10 cellular contexts compared by ENCODE assay signal in genomic region chr5:91182763-91183162, GRCh38.
DNase-seq lines count a peak whose midpoint lies in the region; ATAC-seq and TF ChIP-seq lines count a peak whose summit lies in the region.
"Had no signal": no experiment of that assay in that cellular context is flagged by ENCODE, and none has a peak within 500 bp of the region (broad histone marks: within the 10 kb centered on the region; RNA-seq: fewer than 3 reads in every experiment).

No MANE protein-coding gene starts in this region.

- no peaks in the 10 kb centered on the region for H3K27me3 ChIP-seq in neutrophil
- H3K27me3 ChIP-seq in prostate gland (replicated peaks; ENCODE audit: insufficient read depth) = no peaks in the 10 kb centered on the region

- H3K9me3 Mint-ChIP-seq in activated CD4-positive, alpha-beta T cell treated with anti-CD3 and anti-CD28 coated beads for 36 hours (ENCODE audit: low read depth) = no peaks in the 10 kb centered on the region
- H3K9me3 Mint-ChIP-seq: natural killer cell treated with Interleukin-12 subunit alpha and Interleukin-12 subunit beta and Interleukin-15 and Interleukin-18, amount 100 ng/mL, for 72 hours had no signal

- no peaks in the 10 kb centered on the region for H3K9me3 ChIP-seq in neutrophil
- H3K9me3 ChIP-seq in prostate gland = no peaks in the 10 kb centered on the region

- CTCF ChIA-PET in activated CD4-positive, alpha-beta T cell treated with anti-CD3 and anti-CD28 coated beads for 36 hours (lab: Charles Lee) = interaction anchor here (0.6 to 2.0 kb wide), 9 partner anchors 8 to 241 kb away, joined by 3 to 8 read pairs (median 3); no protein-coding TSS in a partner anchor

- no peak for TF ChIP-seq POLR2A in prostate gland (IDR thresholded peaks at IDR 0.05)

- DNase-seq in activated CD4-positive, alpha-beta T cell treated with anti-CD3 and anti-CD28 coated beads for 36 hours = no peak
- DNase-seq in activated CD4-positive, alpha-beta T cell treated with anti-CD3 and anti-CD28 coated beads, Interleukin-2, amount 50 U/mL, for 48 hours = no peak
- DNase-seq in astrocyte of the spinal cord (ENCODE audit: low read depth, low spot score) (no peak), NK-92 (lab: John Stamatoyannopoulos, UW; ENCODE audit: unreplicated experiment) (no peak), prostate gland (ENCODE audit: low spot score) (no peak), NCI-H526 treated with DMSO at 0.1 percent for 48 hours (lab: John Stamatoyannopoulos, UW) (no peak)

- H3K27ac Mint-ChIP-seq in activated CD4-positive, alpha-beta T cell treated with anti-CD3 and anti-CD28 coated beads for 36 hours = no peak overlapping the region
- H3K27ac Mint-ChIP-seq: natural killer cell treated with Interleukin-12 subunit alpha and Interleukin-12 subunit beta and Interleukin-15 and Interleukin-18, amount 100 ng/mL, for 72 hours had no signal

- POLR2A ChIA-PET in activated CD4-positive, alpha-beta T cell treated with anti-CD3 and anti-CD28 coated beads for 36 hours (lab: Charles Lee) = no interaction called here

- TF ChIP-seq CTCF in astrocyte of the spinal cord (IDR thresholded peaks at IDR 0.05; ENCODE audit: low read depth, low read length) (peak; percentile 16), neutrophil (IDR thresholded peaks at IDR 0.05) (peak; percentile 75), prostate gland (IDR thresholded peaks at IDR 0.05) (peak in 1 of 4 experiments; percentile 23)

- in situ Hi-C loops in astrocyte of the spinal cord (cut with HindIII; ENCODE audit: low sequenced_read_pairs) = no loop called here

- H3K27me3 Mint-ChIP-seq in activated CD4-positive, alpha-beta T cell treated with anti-CD3 and anti-CD28 coated beads for 36 hours = peaks cover 12% of the 10 kb centered on the region

- peak; percentile 42 for ATAC-seq in activated CD4-positive, alpha-beta T cell treated with anti-CD3 and anti-CD28 coated beads for 36 hours
- ATAC-seq in HG03280 (IDR thresholded peaks at IDR 0.05; ENCODE audit: unreplicated experiment) = peak; percentile 76

- no peak overlapping the region for H3K4me3 Mint-ChIP-seq in activated CD4-positive, alpha-beta T cell treated with anti-CD3 and anti-CD28 coated beads for 36 hours
- H3K4me3 Mint-ChIP-seq: CD4-positive, CD25-positive, alpha-beta regulatory T cell; natural killer cell treated with Interleukin-12 subunit alpha and Interleukin-12 subunit beta and Interleukin-15 and Interleukin-18, amount 100 ng/mL, for 72 hours had no signal

- H3K4me1 Mint-ChIP-seq in activated CD4-positive, alpha-beta T cell treated with anti-CD3 and anti-CD28 coated beads for 36 hours = peaks cover 20% of the 10 kb centered on the region

- H3K4me3 ChIP-seq in astrocyte of the spinal cord (ENCODE audit: low read depth, low read length) = no peak overlapping the region
- peak overlapping the region; percentile 28 to 52 for H3K4me3 ChIP-seq in neutrophil (ENCODE audit: low read depth in 1 of 2, low read length in 1 of 2)
- no peak overlapping the region for H3K4me3 ChIP-seq in prostate gland

- intact Hi-C loops in activated CD4-positive, alpha-beta T cell treated with anti-CD3 and anti-CD28 coated beads for 36 hours (cut with DNase I, micrococcal nuclease) = no loop called here
- intact Hi-C loops in prostate gland (cut with DNase I) = no loop called here

- H3K36me3 ChIP-seq in neutrophil (no peaks in the 10 kb centered on the region), prostate gland (no peaks in the 10 kb centered on the region)

- WGBS in prostate gland = 59% methylated on average over 4 of the region's 4 CpGs

- H3K27ac ChIP-seq in neutrophil (peak overlapping the region; percentile 97), prostate gland (no peak overlapping the region)

- H3K36me3 Mint-ChIP-seq in activated CD4-positive, alpha-beta T cell treated with anti-CD3 and anti-CD28 coated beads for 36 hours (ENCODE audit: low read depth) = no peaks in the 10 kb centered on the region
- H3K36me3 Mint-ChIP-seq: natural killer cell treated with Interleukin-12 subunit alpha and Interleukin-12 subunit beta and Interleukin-15 and Interleukin-18, amount 100 ng/mL, for 72 hours had no signal

- H3K4me1 ChIP-seq in neutrophil (ENCODE audit: control insufficient read depth in 1 of 2, insufficient read depth in 1 of 2, low read depth in 1 of 2, low read length in 1 of 2) (peaks cover 85 to 98% of the 10 kb centered on the region in 2 experiments), prostate gland (replicated peaks) (no peaks in the 10 kb centered on the region)

Comparison
In these comparisons a context has a peak if more than half of its experiments do, and no peak if none do; other contexts are left out.
1. H3K4me3 ChIP-seq: peak in neutrophil (2 of 2); none in astrocyte of the spinal cord (single experiment) and prostate gland (0 of 2).